Comparison of ENCODE assay signal across 32 cellular contexts in genomic region chr10:52029628-52030027, GRCh38.
"Had no signal": no experiment of that assay in that cellular context is flagged by ENCODE, and none has a peak within 500 bp of the region (broad histone marks: within the 10 kb centered on the region; RNA-seq: fewer than 3 reads in every experiment).

No MANE protein-coding gene starts in this region.

- H3K36me3 Mint-ChIP-seq: activated naive CD4-positive, alpha-beta T cell treated with anti-CD3 and anti-CD28 coated beads, Interleukin-2, amount 10 ng/mL, durations not matched to agents 7 days and 5 days; activated naive CD4-positive, alpha-beta T cell treated with anti-CD3 and anti-CD28 coated beads, Interleukin-2, amount 50 U/mL, for 72 hours; activated naive CD8-positive, alpha-beta T cell treated with anti-CD3 and anti-CD28 coated beads, Interleukin-2, amount 10 ng/mL, durations not matched to agents 7 days and 5 days had no signal

- H3K9me3 Mint-ChIP-seq: activated CD4-positive, alpha-beta T cell treated with anti-CD3 and anti-CD28 coated beads, Interleukin-2, amount 10 ng/mL, durations not matched to agents 7 days and 5 days; activated naive CD4-positive, alpha-beta T cell treated with anti-CD3 and anti-CD28 coated beads, Interleukin-2, amount 50 U/mL, for 72 hours; activated naive CD8-positive, alpha-beta T cell treated with anti-CD3 and anti-CD28 coated beads, Interleukin-2, amount 10 ng/mL, durations not matched to agents 7 days and 5 days; activated T-cell treated with anti-CD3 and anti-CD28 coated beads, Interleukin-2, amount 50 U/mL, for 24 hours; activated T-cell treated with anti-CD3 and anti-CD28 coated beads, Interleukin-2, amount 50 U/mL, for 72 hours; dendritic cell treated with granulocyte-macrophage colony-stimulating factor and Interleukin-4, amounts not matched to agents 40 ng/mL and 50 ng/mL, for 4 days; T-helper 2 cell treated with Interferon-gamma antibody and Interleukin-4, amounts not matched to agents 5 μg/mL and 100 μg/mL, for 36 hours had no signal

- H3K27ac Mint-ChIP-seq: activated CD4-positive, alpha-beta memory T cell treated with anti-CD3 and anti-CD28 coated beads, Interleukin-2, amount 10 ng/mL, durations not matched to agents 7 days and 5 days; activated CD4-positive, alpha-beta T cell treated with anti-CD3 and anti-CD28 coated beads for 36 hours; activated CD4-positive, alpha-beta T cell treated with anti-CD3 and anti-CD28 coated beads, Interleukin-2, amount 10 ng/mL, durations not matched to agents 7 days and 5 days; activated naive CD4-positive, alpha-beta T cell treated with anti-CD3 and anti-CD28 coated beads, Interleukin-2, amount 50 U/mL, for 72 hours; activated naive CD8-positive, alpha-beta T cell treated with anti-CD3 and anti-CD28 coated beads, Interleukin-2, amount 10 ng/mL, durations not matched to agents 7 days and 5 days; activated T-cell treated with anti-CD3 and anti-CD28 coated beads, Interleukin-2, amount 50 U/mL, for 24 hours; activated T-cell treated with anti-CD3 and anti-CD28 coated beads, Interleukin-2, amount 50 U/mL, for 72 hours; dendritic cell treated with granulocyte-macrophage colony-stimulating factor and Interleukin-4, amounts not matched to agents 40 ng/mL and 50 ng/mL, for 4 days; endodermal cell; T-helper 17 cell; T-helper 2 cell treated with Interferon-gamma antibody and Interleukin-4, amounts not matched to agents 5 μg/mL and 100 μg/mL, for 36 hours had no signal

- H3K27me3 ChIP-seq: brain microvascular endothelial cell, dorsolateral prefrontal cortex had no signal

- H3K27me3 Mint-ChIP-seq: activated CD4-positive, alpha-beta memory T cell treated with anti-CD3 and anti-CD28 coated beads, Interleukin-2, amount 10 ng/mL, durations not matched to agents 7 days and 5 days; activated CD4-positive, alpha-beta T cell treated with anti-CD3 and anti-CD28 coated beads, Interleukin-2, amount 10 ng/mL, durations not matched to agents 7 days and 5 days; activated naive CD4-positive, alpha-beta T cell treated with anti-CD3 and anti-CD28 coated beads, Interleukin-2, amount 10 ng/mL, durations not matched to agents 7 days and 5 days; activated T-cell treated with anti-CD3 and anti-CD28 coated beads, Interleukin-2, amount 50 U/mL, for 24 hours; central memory CD8-positive, alpha-beta T cell; dendritic cell treated with granulocyte-macrophage colony-stimulating factor and Interleukin-4, amounts not matched to agents 40 ng/mL and 50 ng/mL, for 4 days had no signal

- H3K4me3 ChIP-seq: coronary artery, dorsolateral prefrontal cortex had no signal

- DNase-seq: activated CD4-positive, alpha-beta memory T cell treated with anti-CD3 and anti-CD28 coated beads, Interleukin-2, amount 10 ng/mL, durations not matched to agents 7 days and 5 days; activated CD4-positive, alpha-beta T cell treated with anti-CD3 and anti-CD28 coated beads for 36 hours; activated CD4-positive, alpha-beta T cell treated with anti-CD3 and anti-CD28 coated beads, Interleukin-2, amount 10 ng/mL, durations not matched to agents 7 days and 5 days; activated CD4-positive, alpha-beta T cell treated with anti-CD3 and anti-CD28 coated beads, Interleukin-2, amount 50 U/mL, for 4 hours; activated CD4-positive, CD25-positive, alpha-beta regulatory T cell; activated CD4-positive, CD25-positive, alpha-beta regulatory T cell treated with anti-CD3 and anti-CD28 coated beads, Interleukin-2, amount 50 U/mL, for 72 hours; activated CD8-positive, alpha-beta memory T cell treated with anti-CD3 and anti-CD28 coated beads, Interleukin-2, amount 50 U/mL, for 48 hours; activated gamma-delta T cell; activated naive CD4-positive, alpha-beta T cell; activated naive CD4-positive, alpha-beta T cell treated with anti-CD3 and anti-CD28 coated beads, Interleukin-2, amount 10 ng/mL, durations not matched to agents 7 days and 5 days; activated naive CD8-positive, alpha-beta T cell treated with anti-CD3 and anti-CD28 coated beads, Interleukin-2, amount 10 ng/mL, durations not matched to agents 7 days and 5 days; activated T-cell treated with anti-CD3 and anti-CD28 coated beads for 4 hours; activated T-cell treated with anti-CD3 and anti-CD28 coated beads, Interleukin-2, amount 50 U/mL, for 24 hours; activated T-cell treated with anti-CD3 and anti-CD28 coated beads, Interleukin-2, amount 50 U/mL, for 72 hours; brain microvascular endothelial cell; dorsolateral prefrontal cortex; effector memory CD4-positive, alpha-beta T cell; endodermal cell; foreskin fibroblast; head of caudate nucleus; T-helper 17 cell; T1000; WERI-Rb-1 had no signal

- H3K27ac ChIP-seq: brain microvascular endothelial cell, coronary artery, dorsolateral prefrontal cortex, WERI-Rb-1 had no signal

- FAIRE-seq: astrocyte, bronchial epithelial cell, frontal cortex had no signal

- H3K4me3 Mint-ChIP-seq: activated CD4-positive, alpha-beta memory T cell treated with anti-CD3 and anti-CD28 coated beads, Interleukin-2, amount 10 ng/mL, durations not matched to agents 7 days and 5 days; activated CD4-positive, alpha-beta T cell treated with anti-CD3 and anti-CD28 coated beads for 36 hours; activated CD4-positive, alpha-beta T cell treated with anti-CD3 and anti-CD28 coated beads, Interleukin-2, amount 10 ng/mL, durations not matched to agents 7 days and 5 days; activated naive CD4-positive, alpha-beta T cell treated with anti-CD3 and anti-CD28 coated beads, Interleukin-2, amount 10 ng/mL, durations not matched to agents 7 days and 5 days; activated naive CD8-positive, alpha-beta T cell treated with anti-CD3 and anti-CD28 coated beads, Interleukin-2, amount 10 ng/mL, durations not matched to agents 7 days and 5 days; activated T-cell treated with anti-CD3 and anti-CD28 coated beads, Interleukin-2, amount 50 U/mL, for 24 hours; activated T-cell treated with anti-CD3 and anti-CD28 coated beads, Interleukin-2, amount 50 U/mL, for 72 hours; central memory CD8-positive, alpha-beta T cell; dendritic cell treated with granulocyte-macrophage colony-stimulating factor and Interleukin-4, amounts not matched to agents 40 ng/mL and 50 ng/mL, for 4 days; endodermal cell; T-helper 17 cell; T-helper 2 cell treated with Interferon-gamma antibody and Interleukin-4, amounts not matched to agents 5 μg/mL and 100 μg/mL, for 36 hours had no signal

- H3K36me3 ChIP-seq: brain microvascular endothelial cell, WERI-Rb-1 had no signal

- ATAC-seq: activated CD4-positive, alpha-beta T cell treated with anti-CD3 and anti-CD28 coated beads for 36 hours; activated naive CD4-positive, alpha-beta T cell treated with anti-CD3 and anti-CD28 coated beads, Interleukin-2, amount 50 U/mL, for 72 hours; activated T-cell treated with anti-CD3 and anti-CD28 coated beads, Interleukin-2, amount 50 U/mL, for 72 hours; esophagus mucosa; T-helper 17 cell had no signal

- H3K4me1 Mint-ChIP-seq: activated CD4-positive, alpha-beta memory T cell treated with anti-CD3 and anti-CD28 coated beads, Interleukin-2, amount 10 ng/mL, durations not matched to agents 7 days and 5 days; activated CD4-positive, alpha-beta T cell treated with anti-CD3 and anti-CD28 coated beads for 36 hours; activated CD4-positive, alpha-beta T cell treated with anti-CD3 and anti-CD28 coated beads, Interleukin-2, amount 10 ng/mL, durations not matched to agents 7 days and 5 days; activated naive CD4-positive, alpha-beta T cell treated with anti-CD3 and anti-CD28 coated beads, Interleukin-2, amount 10 ng/mL, durations not matched to agents 7 days and 5 days; activated naive CD8-positive, alpha-beta T cell treated with anti-CD3 and anti-CD28 coated beads, Interleukin-2, amount 10 ng/mL, durations not matched to agents 7 days and 5 days; central memory CD8-positive, alpha-beta T cell; T-helper 17 cell had no signal
